Comparison of ENCODE assay signal across 1 cellular context in genomic region chr3:107394502-107394901, GRCh38.
A peak's percentile ranks its signal among the peaks of the same experiment; 100 is the strongest.
TF ChIP-seq lines count a peak whose summit lies in the region.

No MANE protein-coding gene starts in this region.

TF ChIP-seq in HepG2, 621 proteins besides CTCF, POLR2A, EP300 and RAD21:
- no peak for TF ChIP-seq ARNT (IDR thresholded peaks at IDR 0.05)
- TF ChIP-seq ZNF143 (CRISPR knock-in tag; IDR thresholded peaks at IDR 0.05): 0 out of 2 replicates have a peak, but pooled peaks have one; percentile 25
